ENCODE assay signal across 10 cellular contexts in the genomic region with DNA sequence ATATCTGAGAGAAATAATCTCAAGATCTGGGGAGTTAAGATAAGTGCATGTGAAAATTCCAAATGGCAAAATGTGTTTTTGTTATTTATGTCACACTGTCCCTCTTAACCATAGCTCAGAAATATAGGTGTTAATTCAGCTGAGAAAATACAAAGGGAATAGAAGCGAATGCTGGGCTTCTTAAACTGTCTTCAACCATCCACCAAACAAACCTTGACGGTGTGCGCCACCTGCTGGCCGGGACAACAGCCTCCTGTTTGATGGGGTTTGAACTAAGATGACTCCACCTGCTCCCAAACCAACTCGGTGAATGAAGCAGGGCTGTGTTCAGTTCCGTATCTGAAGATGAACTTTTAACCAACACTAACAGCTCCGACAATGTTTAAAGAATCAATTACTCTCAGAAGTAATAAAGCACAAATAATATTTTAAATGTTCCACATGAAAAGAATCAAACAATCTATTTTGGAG. TPM values are rescaled to one million over a fixed set of nuclear protein-coding genes. Genes with fewer than 3 reads are reported as not detected.
A peak's percentile ranks its signal among the peaks of the same experiment; 100 is the strongest.
DNase-seq lines count a peak whose midpoint lies in the region; ATAC-seq, FAIRE-seq and TF ChIP-seq lines count a peak whose summit lies in the region.
"Not testable (repeated sequence)": the region's sequence is repeated elsewhere in the genome, so short reads cannot be mapped to it uniquely, and the experiment has no call there.
"Had no signal": no experiment of that assay in that cellular context is flagged by ENCODE, and none has a peak within 500 bp of the region (broad histone marks: within the 10 kb centered on the region; RNA-seq: fewer than 3 reads in every experiment).

No MANE protein-coding gene starts in this region.

- CTCF ChIA-PET in HEK293 (lab: Yijun Ruan, JAX) = interaction anchor here (0.6 to 1.4 kb wide), 6 partner anchors 23 to 525 kb away, joined by 3 to 5 read pairs (median 5); a partner anchor contains a TSS

- H3K27me3 Mint-ChIP-seq in effector memory CD8-positive, alpha-beta T cell = peaks cover 6 to 15% of the 10 kb centered on the region in 2 donors
- H3K27me3 Mint-ChIP-seq in progenitor cell of endocrine pancreas = not testable (repeated sequence)

- H3K27me3 ChIP-seq in keratinocyte (ENCODE audit: control insufficient read depth, extremely low read depth, insufficient read depth, low read length) = not testable (repeated sequence)

- POLR2A ChIA-PET in HEK293 (lab: Yijun Ruan, JAX) = not testable (repeated sequence)

- not testable (repeated sequence) for H3K9ac ChIP-seq in keratinocyte (ENCODE audit: control insufficient read depth, extremely low read depth, insufficient read depth, low read length)

- H3K4me1 Mint-ChIP-seq in effector memory CD8-positive, alpha-beta T cell (ENCODE audit: low read depth in 2 of 2); progenitor cell of endocrine pancreas (ENCODE audit: low read depth): not testable (repeated sequence)

- not testable (repeated sequence) for TF ChIP-seq CTCF in HEK293 (tag by site-specific recombination; IDR thresholded peaks at IDR 0.05); keratinocyte (optimal IDR thresholded peaks at IDR 0.05 in 1 of 3, IDR thresholded peaks at IDR 0.05 in 1 of 3, conservative IDR thresholded peaks at IDR 0.05 in 1 of 3; ENCODE audit: extremely low read depth in 1 of 3, insufficient read depth in 2 of 3, low read length in 3 of 3)
- TF ChIP-seq CTCF in VCaP (conservative IDR thresholded peaks at IDR 0.05) (peak; percentile 66), progenitor cell of endocrine pancreas (IDR thresholded peaks at IDR 0.05; ENCODE audit: unreplicated experiment) (peak; percentile 45)

- H3K79me2 ChIP-seq in keratinocyte (ENCODE audit: control insufficient read depth, insufficient read depth, low read length) = not testable (repeated sequence)

- dilution Hi-C loops in keratinocyte (cut with MboI; ENCODE audit: extremely low pct_ligation_motif_present, low sequenced_read_pairs) = not testable (repeated sequence)

- FAIRE-seq in A204.1 (lab: Jason Lieb, UNC) (peak; percentile 86), keratinocyte (lab: Jason Lieb, UNC) (peak; percentile 71)

- H3K9me3 ChIP-seq in HEK293 (ENCODE audit: control insufficient read depth, insufficient read depth, low read depth, low read length); keratinocyte (ENCODE audit: control insufficient read depth, low read depth, low read length): not testable (repeated sequence)

- not testable (repeated sequence) for H3K4me3 Mint-ChIP-seq in effector memory CD8-positive, alpha-beta T cell; progenitor cell of endocrine pancreas (ENCODE audit: low read depth)

- not testable (repeated sequence) for H3K27ac Mint-ChIP-seq in effector memory CD8-positive, alpha-beta T cell; progenitor cell of endocrine pancreas

- H3K4me3 ChIP-seq in HEK293 (ENCODE audit: low read depth, low read length); keratinocyte (ENCODE audit: control insufficient read depth in 2 of 3, extremely low read depth in 1 of 3, insufficient read depth in 2 of 3, low read depth in 1 of 3, low read length in 3 of 3): not testable (repeated sequence)

- not testable (repeated sequence) for H3K4me2 ChIP-seq in keratinocyte (ENCODE audit: control insufficient read depth, extremely low read depth, insufficient read depth, low read depth, low read length)

- not testable (repeated sequence) for DNase-seq in effector memory CD8-positive, alpha-beta T cell; keratinocyte (ENCODE audit: low read depth, low spot score); progenitor cell of endocrine pancreas (ENCODE audit: low spot score, unreplicated experiment)

- H4K20me1 ChIP-seq in keratinocyte (ENCODE audit: control insufficient read depth, extremely low read depth, insufficient read depth, low read length) = not testable (repeated sequence)

- H2AFZ ChIP-seq in keratinocyte (ENCODE audit: control insufficient read depth, low read length) = not testable (repeated sequence)

- H3K36me3 ChIP-seq in HEK293 (ENCODE audit: control insufficient read depth in 2 of 2, insufficient read depth in 1 of 2, low read length in 2 of 2); keratinocyte (ENCODE audit: control insufficient read depth in 2 of 2, extremely low read depth in 1 of 2, insufficient read depth in 2 of 2, low read length in 2 of 2): not testable (repeated sequence)

- not testable (repeated sequence) for H3K27ac ChIP-seq in HEK293 (ENCODE audit: extremely low read depth, low read depth, low read length); VCaP; keratinocyte (ENCODE audit: control insufficient read depth, insufficient read depth, low read length)

- not testable (repeated sequence) for H3K36me3 Mint-ChIP-seq in effector memory CD8-positive, alpha-beta T cell (ENCODE audit: insufficient read depth); progenitor cell of endocrine pancreas (ENCODE audit: insufficient read depth)

- ATAC-seq in GM18861 (IDR thresholded peaks at IDR 0.05; ENCODE audit: unreplicated experiment) = peak; percentile 70
- ATAC-seq in HG03378 (IDR thresholded peaks at IDR 0.05; ENCODE audit: unreplicated experiment) = peak; percentile 75
- peak; percentile 82 for ATAC-seq in effector memory CD8-positive, alpha-beta T cell (replicated peaks)

- H3K4me1 ChIP-seq in HEK293 (ENCODE audit: control insufficient read depth, insufficient read depth, low read length); keratinocyte (ENCODE audit: control insufficient read depth, extremely low read depth, insufficient read depth, low read length): not testable (repeated sequence)

- H3K9me1 ChIP-seq in keratinocyte (ENCODE audit: control insufficient read depth, extremely low read depth, insufficient read depth, low read length) = not testable (repeated sequence)

- H3K9me3 Mint-ChIP-seq in effector memory CD8-positive, alpha-beta T cell; progenitor cell of endocrine pancreas (ENCODE audit: low read depth): not testable (repeated sequence)

TF ChIP-seq in HEK293, 187 proteins besides CTCF, POLR2A, EP300 and RAD21:
- peak; percentile 47; the same call in 1 of the 2 replicates for TF ChIP-seq ZNF654 (tag by site-specific recombination; IDR thresholded peaks at IDR 0.05; ENCODE audit: low read depth)
TF ChIP-seq in HEK293: peak in this region for 1; not testable (repeated sequence) for 186.

RNA-seq across cellular contexts. Expression of a gene that starts 46.9 kb away (rescaled TPM):
- polyA plus RNA-seq in keratinocyte = not detected in 3 replicates
- polyA plus RNA-seq in keratinocyte (2011; ENCODE audit: low read depth) = not detected
- not detected in 2 replicates for polyA plus RNA-seq in keratinocyte (2011; cell fraction: cytosol; rRNA removed)
- not detected in 2 replicates for polyA plus RNA-seq in keratinocyte (2011; cell fraction: nucleus; rRNA removed)
- not detected in 2 replicates for polyA plus RNA-seq in keratinocyte (2012; ENCODE audit: low replicate concordance)
- polyA minus RNA-seq in keratinocyte = not detected in 3 replicates
- polyA minus RNA-seq in keratinocyte (2011; cell fraction: cytosol; rRNA and poly(A)+ RNA removed) = not detected
- polyA minus RNA-seq in keratinocyte (2011; cell fraction: nucleus; rRNA and poly(A)+ RNA removed) = not detected in 2 replicates
- total RNA-seq in progenitor cell of endocrine pancreas = not detected in 2 replicates
- total RNA-seq: A172, SJCRH30 had no signal
